In genomic region chr14:95431199-95432145, GRCh38 we compare ENCODE assay signal across 1 cellular context.
TF ChIP-seq lines count a peak whose summit lies in the region.

No MANE protein-coding gene starts in this region.

TF ChIP-seq in H1, 55 proteins besides CTCF, POLR2A, EP300 and RAD21 (continued from another document):
- no peak; the same call in 1 of the 2 replicates for TF ChIP-seq GABPA (IDR thresholded peaks at IDR 0.05; ENCODE audit: borderline replicate concordance, insufficient read depth, low read length)
